Comparison of ENCODE assay signal across 8 cellular contexts in genomic region chr5:141508808-141509611, GRCh38. TPM values are rescaled to one million over a fixed set of nuclear protein-coding genes. Genes with fewer than 3 reads are reported as not detected.
A peak's percentile ranks its signal among the peaks of the same experiment; 100 is the strongest.
DNase-seq lines count a peak whose midpoint lies in the region; TF ChIP-seq lines count a peak whose summit lies in the region.

No MANE protein-coding gene starts in this region.

- H3K4me1 ChIP-seq in liver (ENCODE audit: control insufficient read depth in 4 of 4, insufficient read depth in 4 of 4, low read length in 3 of 4) (peaks cover 4 to 17% (median 7%) of the 10 kb centered on the region in 4 donors), transverse colon (peaks cover 15 to 43% (median 30%) of the 10 kb centered on the region in 4 donors)

- intact Hi-C loops in transverse colon (cut with DNase I; ENCODE audit: low total_unique reads): no loop called here

- 59% methylated on average over 23 of the region's 23 CpGs for WGBS in liver
- WGBS in transverse colon (ENCODE audit: low coverage in 1 of 2), 2 donors: 47 to 55% methylated on average over 3 to 23 of the region's 23 CpGs

- H3K9ac ChIP-seq in liver (ENCODE audit: low read depth in 1 of 2, low read length in 2 of 2): peak overlapping the region in 1 of 2 donors; percentile 18

- H3K27ac ChIP-seq in liver (ENCODE audit: low read depth in 1 of 2, low read length in 2 of 2): peak overlapping the region; percentile 69
- peak overlapping the region; percentile 79 to 84 (median 83) for H3K27ac ChIP-seq in transverse colon

- DNase-seq in DMS53 (lab: John Stamatoyannopoulos, UW) (peak; percentile 20), DMS53 treated with DMSO at 0.1 percent for 48 hours (lab: John Stamatoyannopoulos, UW; ENCODE audit: unreplicated experiment) (no peak), NCI-H226 (peak; percentile 93), cerebellar cortex (ENCODE audit: low spot score) (peak; percentile 52), transverse colon (peak; percentile 41), T-helper 1 cell (no peak), GM13976 (ENCODE audit: low spot score) (no peak)

- H3K9me3 ChIP-seq in liver (ENCODE audit: control insufficient read depth in 4 of 4, low read length in 3 of 4): no peaks in the 10 kb centered on the region
- no peaks in the 10 kb centered on the region for H3K9me3 ChIP-seq in transverse colon

- no peak for TF ChIP-seq EP300 in transverse colon (IDR thresholded peaks at IDR 0.05; ENCODE audit: low read depth)

- no peak for TF ChIP-seq RAD21 in liver (IDR thresholded peaks at IDR 0.05)

- H3K4me3 ChIP-seq in liver (ENCODE audit: low read depth in 1 of 3, low read length in 3 of 3) (no peak overlapping the region), transverse colon (peak overlapping the region in 2 of 4 donors; percentile 6 to 37)

- in situ Hi-C loops in transverse colon (cut with MboI; ENCODE audit: low pct_ligation_motif_present in 1 of 4, low pct_unique_long_range_greater_than_20kb in 1 of 4, low sequenced_read_pairs in 3 of 4) (no loop called here), GM13976 (cut with MboI; ENCODE audit: low sequenced_read_pairs, unreplicated experiment) (no loop called here)

- H3K36me3 ChIP-seq in liver (ENCODE audit: control insufficient read depth in 4 of 4, insufficient read depth in 3 of 4, low read depth in 1 of 4, low read length in 3 of 4) (peaks cover 0 to 6% (median 0%) of the 10 kb centered on the region in 4 donors), transverse colon (no peaks in the 10 kb centered on the region)

- TF ChIP-seq CTCF in liver (IDR thresholded peaks at IDR 0.05; ENCODE audit: low read depth, low read length, missing input control) (no peak), transverse colon (IDR thresholded peaks at IDR 0.05) (no peak), GM13976 (IDR thresholded peaks at IDR 0.05; ENCODE audit: borderline replicate concordance, control extremely low read depth, extremely low read depth, insufficient read depth, missing control alignments) (no peak)

- H3K27me3 ChIP-seq in liver (ENCODE audit: control insufficient read depth in 4 of 4, insufficient read depth in 4 of 4, low read length in 3 of 4) (no peaks in the 10 kb centered on the region), transverse colon (no peaks in the 10 kb centered on the region)

- peak; percentile 17 for TF ChIP-seq POLR2A in transverse colon (IDR thresholded peaks at IDR 0.05)

TF ChIP-seq in liver, 16 proteins besides CTCF, POLR2A, EP300 and RAD21:
- TF ChIP-seq YY1 (IDR thresholded peaks at IDR 0.05) (no peak), RXRA (IDR thresholded peaks at IDR 0.05) (no peak), HNF4G (IDR thresholded peaks at IDR 0.05) (no peak), FOXA2 (IDR thresholded peaks at IDR 0.05) (no peak), REST (IDR thresholded peaks at IDR 0.05) (no peak), EGR1 (IDR thresholded peaks at IDR 0.05; ENCODE audit: low read depth in 2 of 2) (no peak), TAF1 (conservative IDR thresholded peaks at IDR 0.05) (no peak), HNF4A (conservative IDR thresholded peaks at IDR 0.05) (no peak), NR2F2 (IDR thresholded peaks at IDR 0.05) (no peak), ZBTB33 (IDR thresholded peaks at IDR 0.05) (no peak), GABPA (IDR thresholded peaks at IDR 0.05 in 1 of 2, conservative IDR thresholded peaks at IDR 0.05 in 1 of 2) (no peak), MAX (IDR thresholded peaks at IDR 0.05) (no peak), ATF3 (IDR thresholded peaks at IDR 0.05) (no peak), SP1 (IDR thresholded peaks at IDR 0.05) (no peak), FOXA1 (IDR thresholded peaks at IDR 0.05) (no peak), JUND (IDR thresholded peaks at IDR 0.05) (no peak)

RNA-seq across cellular contexts. Expression of gene PCDHGC5, which starts 20.1 kb away (rescaled TPM):
- 1 to 10 TPM in 1 of 2 donors, under 1 TPM in 1; 0.19 to 1.1 TPM for total RNA-seq in liver
- polyA plus RNA-seq in liver: under 1 TPM in 1 of 2 donors, not detected in 1; 0.02 TPM
- total RNA-seq in transverse colon: 1 to 10 TPM in 2 of 4 donors, under 1 TPM in 2; 0.20 to 2.5 (median 1.0) TPM

RNA-seq across cellular contexts. Expression of gene PCDHGC4, which starts 24.2 kb away (rescaled TPM):
- total RNA-seq in liver (1 to 10 TPM in 1 of 2 donors, under 1 TPM in 1; 0.33 to 1.4 TPM), transverse colon (10 to 100 TPM in 1 of 4 donors, 1 to 10 TPM in 3; 1.8 to 26.5 (median 2.7) TPM)
- not detected for polyA plus RNA-seq in liver

RNA-seq across cellular contexts. Expression of gene PCDHGC3, which starts 33.2 kb away (rescaled TPM):
- total RNA-seq in liver (1 to 10 TPM; 3.7 to 5.7 TPM), transverse colon (10 to 100 TPM in 3 of 4 donors, 1 to 10 TPM in 1; 6.0 to 17.0 (median 13.6) TPM)
- polyA plus RNA-seq in liver: 10 to 100 TPM in 1 of 2 donors, 1 to 10 TPM in 1; 6.8 to 11.0 TPM

Comparison
In these comparisons a context has a peak if more than half of its experiments do, and no peak if none do; other contexts are left out.
1. DNase-seq: peak in DMS53 (single experiment), NCI-H226 (single experiment), cerebellar cortex (single experiment) and transverse colon (single experiment); none in DMS53 treated with DMSO at 0.1 percent for 48 hours (single experiment), T-helper 1 cell (0 of 5) and GM13976 (single experiment).